In genomic region chr7:157460721-157461120, GRCh38 we compare ENCODE assay signal across 18 cellular contexts.
"Had no signal": no experiment of that assay in that cellular context is flagged by ENCODE, and none has a peak within 500 bp of the region (broad histone marks: within the 10 kb centered on the region; RNA-seq: fewer than 3 reads in every experiment).

No MANE protein-coding gene starts in this region.

- H3K27ac ChIP-seq: dorsolateral prefrontal cortex, heart left ventricle, left lung, parathyroid adenoma, suprapubic skin, thyroid gland had no signal

- H3K4me1 Mint-ChIP-seq: naive B cell had no signal

- H3K36me3 Mint-ChIP-seq: naive B cell, type B pancreatic cell had no signal

- DNase-seq: cortex of kidney; effector CD8-positive, alpha-beta T cell; heart left ventricle; hypothalamus; kidney glomerular epithelial cell; mesenchymal stem cell; naive B cell; small intestine; stimulated activated CD4-positive, alpha-beta T cell treated with anti-CD3 and anti-CD28 coated beads, Interleukin-2, amount 100 ng/mL, for 48 hours; stimulated activated naive CD4-positive, alpha-beta T cell treated with Interleukin-2 at 50 U/mL for 16 hours; thyroid gland had no signal

- H3K4me1 ChIP-seq: heart left ventricle, left lung, parathyroid adenoma, thyroid gland had no signal

- H3K36me3 ChIP-seq: heart left ventricle, left lung, suprapubic skin, thyroid gland had no signal

- H3K4me3 ChIP-seq: dorsolateral prefrontal cortex, heart left ventricle, left lung, lung, suprapubic skin, thyroid gland had no signal

- H3K9me3 ChIP-seq: heart left ventricle, left lung, suprapubic skin, thyroid gland had no signal

- H3K4me3 Mint-ChIP-seq: nephron, type B pancreatic cell had no signal

- H3K27ac Mint-ChIP-seq: naive B cell, nephron, type B pancreatic cell had no signal

- H3K27me3 ChIP-seq: thyroid gland had no signal

- H3K9me3 Mint-ChIP-seq: nephron, type B pancreatic cell had no signal

- ATAC-seq: heart left ventricle, left lung had no signal
